8 cellular contexts compared by ENCODE assay signal in genomic region chr9:135906291-135907005, GRCh38. TPM values are rescaled to one million over a fixed set of nuclear protein-coding genes. Genes with fewer than 3 reads are reported as not detected.
DNase-seq lines count a peak whose midpoint lies in the region; ATAC-seq, FAIRE-seq and TF ChIP-seq lines count a peak whose summit lies in the region.

No MANE protein-coding gene starts in this region.

- no peaks in the 10 kb centered on the region for H3K27me3 Mint-ChIP-seq in activated naive CD8-positive, alpha-beta T cell treated with anti-CD3 and anti-CD28 coated beads for 36 hours

- H3K36me3 Mint-ChIP-seq in activated naive CD8-positive, alpha-beta T cell treated with anti-CD3 and anti-CD28 coated beads for 36 hours: peaks cover 50% of the 10 kb centered on the region

- H3K4me3 ChIP-seq in DND-41 (ENCODE audit: low read depth in 1 of 2, low read length in 2 of 2) (peak overlapping the region; percentile 33 to 70; a peak in 3 of 4 replicates), small intestine (ENCODE audit: low read depth in 1 of 2, low read length in 2 of 2) (peak overlapping the region; percentile 74 to 95)

- H3K27me3 ChIP-seq in DND-41 (ENCODE audit: insufficient read depth, low read length, poor library complexity) (no peaks in the 10 kb centered on the region), small intestine (ENCODE audit: control insufficient read depth in 2 of 2, insufficient read depth in 2 of 2, low read length in 2 of 2) (no peaks in the 10 kb centered on the region)

- H3K9me3 ChIP-seq in DND-41 (ENCODE audit: insufficient read depth, low read length, severe bottlenecking): no peaks in the 10 kb centered on the region
- H3K9me3 ChIP-seq in small intestine (ENCODE audit: control insufficient read depth, low read depth): no peaks in the 10 kb centered on the region

- H3K4me3 Mint-ChIP-seq in activated naive CD8-positive, alpha-beta T cell treated with anti-CD3 and anti-CD28 coated beads for 36 hours: peak overlapping the region; percentile 81

- peak overlapping the region; percentile 51; the same call in 1 of the 2 replicates for H2AFZ ChIP-seq in DND-41 (ENCODE audit: low read depth, low read length)

- H3K36me3 ChIP-seq in DND-41 (ENCODE audit: insufficient read depth, low read length) (peaks cover 24% of the 10 kb centered on the region), small intestine (ENCODE audit: control insufficient read depth in 2 of 2, insufficient read depth in 2 of 2, low read length in 2 of 2) (no peaks in the 10 kb centered on the region)

- peaks cover 46% of the 10 kb centered on the region for H3K4me1 ChIP-seq in DND-41 (ENCODE audit: insufficient read depth, low read length)
- H3K4me1 ChIP-seq in small intestine (ENCODE audit: control insufficient read depth in 2 of 2, insufficient read depth in 1 of 2, low read depth in 1 of 2, low read length in 1 of 2): peaks cover 2 to 19% of the 10 kb centered on the region in 2 donors

- peak overlapping the region; percentile 57 for H3K9ac ChIP-seq in DND-41 (ENCODE audit: low read depth, low read length)

- H3K27ac ChIP-seq in DND-41 (ENCODE audit: low read length): peak overlapping the region; percentile 50; the same call in 1 of the 2 replicates
- peak overlapping the region; percentile 24 to 49 for H3K27ac ChIP-seq in small intestine (ENCODE audit: low read depth in 1 of 2, low read length in 1 of 2)

- peak overlapping the region; percentile 89 for H3K4me2 ChIP-seq in DND-41 (ENCODE audit: insufficient read depth, low read length)

- WGBS in small intestine, 3 donors: 2 to 4% (median 3%) methylated on average over 34 to 70 of the region's 70 CpGs

- no peak for ATAC-seq in DND-41 (ENCODE audit: insufficient read depth, low read depth)
- peak; percentile 3 for ATAC-seq in GM21515 (IDR thresholded peaks at IDR 0.05; ENCODE audit: unreplicated experiment)

- peaks cover 82% of the 10 kb centered on the region for H3K79me2 ChIP-seq in DND-41 (ENCODE audit: insufficient read depth, low read length)

- peaks cover 6% of the 10 kb centered on the region for H3K9me3 Mint-ChIP-seq in activated naive CD8-positive, alpha-beta T cell treated with anti-CD3 and anti-CD28 coated beads for 36 hours

- H4K20me1 ChIP-seq in DND-41 (ENCODE audit: insufficient read depth, low read length): peaks cover 51% of the 10 kb centered on the region

- H3K4me1 Mint-ChIP-seq in activated naive CD8-positive, alpha-beta T cell treated with anti-CD3 and anti-CD28 coated beads for 36 hours: peaks cover 33% of the 10 kb centered on the region

- no peak for TF ChIP-seq CTCF in DND-41 (IDR thresholded peaks at IDR 0.05; ENCODE audit: borderline replicate concordance, extremely low read depth, low read length, poor library complexity, severe bottlenecking)

- H3K27ac Mint-ChIP-seq in activated naive CD8-positive, alpha-beta T cell treated with anti-CD3 and anti-CD28 coated beads for 36 hours: peak overlapping the region; percentile 76

- peak; percentile 17 for DNase-seq in DND-41
- DNase-seq in LHCN-M2 (ENCODE audit: low read depth): peak; percentile 45
- peak; percentile 30 for DNase-seq in activated naive CD8-positive, alpha-beta T cell treated with anti-CD3 and anti-CD28 coated beads for 36 hours
- DNase-seq in inferior parietal cortex (ENCODE audit: extremely low spot score): peak; percentile 53
- DNase-seq in small intestine: peak; percentile 24
- DNase-seq in AG08396 (ENCODE audit: low spot score): no peak
- no peak for DNase-seq in NCI-H1048 (lab: John Stamatoyannopoulos, UW)

- no peak for FAIRE-seq in small intestine (lab: Jason Lieb, UNC)

RNA-seq across cellular contexts. Expression of gene CAMSAP1, which starts 0.9 kb away (rescaled TPM):
- 30.1 and 32.0 TPM in 2 replicates for total RNA-seq in LHCN-M2 (2014; rRNA removed)
- polyA plus RNA-seq in LHCN-M2 (2012): 11.1 TPM
- total RNA-seq in activated naive CD8-positive, alpha-beta T cell treated with anti-CD3 and anti-CD28 coated beads for 36 hours: 10 to 100 TPM; 19.9 to 21.8 TPM
- 1 to 10 TPM; 1.6 to 4.7 (median 1.6) TPM for polyA plus RNA-seq in small intestine

RNA-seq across cellular contexts. Expression of gene UBAC1, which starts 54.7 kb away (rescaled TPM):
- total RNA-seq in LHCN-M2 (2014; rRNA removed): 62.3 and 75.3 TPM in 2 replicates
- 35.7 TPM for polyA plus RNA-seq in LHCN-M2 (2012)
- total RNA-seq in activated naive CD8-positive, alpha-beta T cell treated with anti-CD3 and anti-CD28 coated beads for 36 hours: 10 to 100 TPM; 30.0 to 32.6 TPM
- 10 to 100 TPM; 56.0 to 78.5 (median 70.5) TPM for polyA plus RNA-seq in small intestine

Comparison
In these comparisons a context has a peak if more than half of its experiments do, and no peak if none do; other contexts are left out.
1. DNase-seq: peak in DND-41 (single experiment), LHCN-M2 (single experiment), activated naive CD8-positive, alpha-beta T cell treated with anti-CD3 and anti-CD28 coated beads for 36 hours (single experiment), inferior parietal cortex (single experiment) and small intestine (single experiment); none in AG08396 (single experiment) and NCI-H1048 (single experiment).